In the genomic region with DNA sequence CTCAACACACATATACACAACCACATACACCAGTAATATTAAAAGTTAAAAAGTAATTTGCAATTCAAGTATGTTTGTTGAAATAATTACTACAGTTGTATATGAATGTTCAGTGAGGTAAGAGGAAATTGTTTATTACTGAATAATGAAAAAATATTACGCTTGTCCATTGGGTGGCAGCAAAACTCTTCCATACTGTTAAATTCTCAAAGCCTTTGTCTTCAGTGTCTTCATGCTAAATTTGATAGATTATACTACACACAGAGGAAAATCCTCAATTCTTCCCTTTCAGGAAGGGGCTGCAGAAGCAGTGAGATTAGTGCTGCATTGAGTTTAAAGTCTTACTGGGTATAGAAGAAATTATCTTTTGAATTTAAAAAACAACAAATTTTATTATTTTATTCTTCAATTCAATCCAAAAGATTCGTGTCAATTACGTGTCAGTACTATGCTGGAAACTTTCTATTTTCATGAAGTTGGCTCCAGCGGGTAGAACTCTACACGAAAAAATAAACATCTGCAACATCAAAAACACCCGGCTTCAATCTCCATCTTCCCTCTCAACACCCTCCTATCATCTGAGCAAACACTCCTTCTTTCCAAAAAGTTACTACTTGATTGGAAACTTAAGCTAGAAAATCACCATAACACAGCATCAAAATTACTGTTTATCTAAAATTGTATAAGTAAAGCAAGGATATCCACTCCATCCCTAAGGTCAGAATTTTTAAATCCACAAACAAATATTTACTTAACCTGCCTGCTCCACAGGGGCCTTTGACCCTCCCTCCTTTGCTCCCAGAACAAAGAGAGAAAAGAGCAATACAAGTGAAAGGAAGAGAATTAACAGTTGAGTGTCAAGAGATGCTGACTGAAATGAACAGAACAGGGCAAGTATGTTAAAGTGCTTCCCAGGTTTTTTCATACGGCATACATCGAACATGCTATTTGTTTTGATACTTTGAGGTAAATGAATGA, we compare ENCODE assay signal across 8 cellular contexts. TPM values are rescaled to one million over a fixed set of nuclear protein-coding genes. Genes with fewer than 3 reads are reported as not detected.
A peak's percentile ranks its signal among the peaks of the same experiment; 100 is the strongest.
DNase-seq lines count a peak whose midpoint lies in the region; ATAC-seq and TF ChIP-seq lines count a peak whose summit lies in the region.

No MANE protein-coding gene starts in this region.

- no peak overlapping the region for H3K27ac ChIP-seq in CD8-positive, alpha-beta T cell (ENCODE audit: low read depth, low read length)
- H3K27ac ChIP-seq in prostate gland: no peak overlapping the region

- H3K4me1 ChIP-seq in CD8-positive, alpha-beta T cell (ENCODE audit: insufficient read depth, low read length): no peaks in the 10 kb centered on the region
- no peaks in the 10 kb centered on the region for H3K4me1 ChIP-seq in prostate gland (replicated peaks)

- POLR2A ChIA-PET in CD8-positive, alpha-beta T cell (lab: Charles Lee): no interaction called here

- no peaks in the 10 kb centered on the region for H3K9me3 Mint-ChIP-seq in CD8-positive, alpha-beta T cell

- no peak overlapping the region for H3K4me3 ChIP-seq in CD8-positive, alpha-beta T cell (ENCODE audit: low read depth, low read length)
- H3K4me3 ChIP-seq in fibroblast of the aortic adventitia (ENCODE audit: low read depth, low read length) (no peak overlapping the region), prostate gland (no peak overlapping the region)

- H3K36me3 Mint-ChIP-seq in CD8-positive, alpha-beta T cell: no peaks in the 10 kb centered on the region
- H3K36me3 Mint-ChIP-seq in T-helper 17 cell (ENCODE audit: low read depth): no peaks in the 10 kb centered on the region

- CTCF ChIA-PET in CD8-positive, alpha-beta T cell (lab: Charles Lee): interaction anchor here (0.6 to 6.1 kb wide), 27 partner anchors 8 to 954 kb away, joined by 3 to 70 read pairs (median 4); no protein-coding TSS in a partner anchor

- H3K27me3 ChIP-seq in CD8-positive, alpha-beta T cell (ENCODE audit: insufficient read depth, low read length): no peaks in the 10 kb centered on the region
- H3K27me3 ChIP-seq in prostate gland (replicated peaks; ENCODE audit: insufficient read depth): no peaks in the 10 kb centered on the region

- H3K36me3 ChIP-seq in CD8-positive, alpha-beta T cell (ENCODE audit: insufficient read depth, low read length): no peaks in the 10 kb centered on the region
- H3K36me3 ChIP-seq in prostate gland: no peaks in the 10 kb centered on the region

- intact Hi-C loops in CD8-positive, alpha-beta T cell (cut with DNase I, micrococcal nuclease): loop anchor here (1.0 to 10.0 kb wide), 6 partner anchors 353 to 1981 kb away; a partner anchor contains a TSS
- intact Hi-C loops in prostate gland (cut with DNase I): loop anchor here (2.0 to 5.0 kb wide), 2 partner anchors 419 to 635 kb away; no protein-coding TSS in a partner anchor

- no peak overlapping the region for H3K4me3 Mint-ChIP-seq in CD8-positive, alpha-beta T cell
- H3K4me3 Mint-ChIP-seq in T-helper 17 cell: no peak overlapping the region

- H3K27me3 Mint-ChIP-seq in CD8-positive, alpha-beta T cell (ENCODE audit: low read depth): peaks cover 11% of the 10 kb centered on the region
- H3K27me3 Mint-ChIP-seq in T-helper 17 cell: peaks cover 33% of the 10 kb centered on the region

- peak in 2 of 7 experiments; percentile 16 to 46 for DNase-seq in CD8-positive, alpha-beta T cell
- DNase-seq in NAMALWA (ENCODE audit: low spot score) (peak; percentile 68), T-helper 17 cell (peak in 1 of 3 donors; percentile 28), fibroblast of the aortic adventitia (ENCODE audit: low read depth) (peak; percentile 81), prostate gland (ENCODE audit: low spot score) (peak; percentile 30)

- TF ChIP-seq POLR2A in prostate gland (IDR thresholded peaks at IDR 0.05): no peak

- peak; percentile 63 for ATAC-seq in CD8-positive, alpha-beta T cell
- ATAC-seq in GM18511 (IDR thresholded peaks at IDR 0.05; ENCODE audit: unreplicated experiment) (peak; percentile 64), T-helper 17 cell (peak; percentile 62), HG02571 (IDR thresholded peaks at IDR 0.05; ENCODE audit: unreplicated experiment) (no peak), HG02884 (IDR thresholded peaks at IDR 0.05; ENCODE audit: unreplicated experiment) (no peak)

- no peak overlapping the region for H3K27ac Mint-ChIP-seq in CD8-positive, alpha-beta T cell
- H3K27ac Mint-ChIP-seq in T-helper 17 cell: no peak overlapping the region

- 59% methylated on average over 8 of the region's 8 CpGs for WGBS in prostate gland

- TF ChIP-seq CTCF in CD8-positive, alpha-beta T cell (IDR thresholded peaks at IDR 0.05): peak; percentile 77
- TF ChIP-seq CTCF in fibroblast of the aortic adventitia (IDR thresholded peaks at IDR 0.05; ENCODE audit: insufficient read depth, low read length) (peak; percentile 36), prostate gland (IDR thresholded peaks at IDR 0.05) (peak; percentile 17 to 80 (median 57))

- H3K9me3 ChIP-seq in CD8-positive, alpha-beta T cell (ENCODE audit: low read length): no peaks in the 10 kb centered on the region
- no peaks in the 10 kb centered on the region for H3K9me3 ChIP-seq in T-helper 17 cell (ENCODE audit: control insufficient read depth, low read length, poor library complexity, severe bottlenecking)
- H3K9me3 ChIP-seq in prostate gland: no peaks in the 10 kb centered on the region

- H3K4me1 Mint-ChIP-seq in CD8-positive, alpha-beta T cell (ENCODE audit: low read depth): no peaks in the 10 kb centered on the region
- H3K4me1 Mint-ChIP-seq in T-helper 17 cell: no peaks in the 10 kb centered on the region

RNA-seq across cellular contexts. Expression of a gene that starts 37.0 kb away (rescaled TPM):
- 10 to 100 TPM; 75.8 to 78.5 TPM for total RNA-seq in CD8-positive, alpha-beta T cell
- total RNA-seq in T-helper 17 cell (100 to 1,000 TPM; 107 to 108 TPM), fibroblast of the aortic adventitia (ENCODE audit: low replicate concordance) (39.2 and 61.3 TPM in 2 replicates), prostate gland (10 to 100 TPM; 46.6 to 96.6 TPM)

Comparison
In these comparisons a context has a peak if more than half of its experiments do, and no peak if none do; other contexts are left out.
1. ATAC-seq: peak in CD8-positive, alpha-beta T cell (single experiment), GM18511 (single experiment) and T-helper 17 cell (single experiment); none in HG02571 (single experiment) and HG02884 (single experiment).
2. Peak in every context shown above with its lines, with median percentiles within 50 percentile points of each other: CTCF ChIP-seq.